ENCODE assay signal across 8 cellular contexts in the genomic region with DNA sequence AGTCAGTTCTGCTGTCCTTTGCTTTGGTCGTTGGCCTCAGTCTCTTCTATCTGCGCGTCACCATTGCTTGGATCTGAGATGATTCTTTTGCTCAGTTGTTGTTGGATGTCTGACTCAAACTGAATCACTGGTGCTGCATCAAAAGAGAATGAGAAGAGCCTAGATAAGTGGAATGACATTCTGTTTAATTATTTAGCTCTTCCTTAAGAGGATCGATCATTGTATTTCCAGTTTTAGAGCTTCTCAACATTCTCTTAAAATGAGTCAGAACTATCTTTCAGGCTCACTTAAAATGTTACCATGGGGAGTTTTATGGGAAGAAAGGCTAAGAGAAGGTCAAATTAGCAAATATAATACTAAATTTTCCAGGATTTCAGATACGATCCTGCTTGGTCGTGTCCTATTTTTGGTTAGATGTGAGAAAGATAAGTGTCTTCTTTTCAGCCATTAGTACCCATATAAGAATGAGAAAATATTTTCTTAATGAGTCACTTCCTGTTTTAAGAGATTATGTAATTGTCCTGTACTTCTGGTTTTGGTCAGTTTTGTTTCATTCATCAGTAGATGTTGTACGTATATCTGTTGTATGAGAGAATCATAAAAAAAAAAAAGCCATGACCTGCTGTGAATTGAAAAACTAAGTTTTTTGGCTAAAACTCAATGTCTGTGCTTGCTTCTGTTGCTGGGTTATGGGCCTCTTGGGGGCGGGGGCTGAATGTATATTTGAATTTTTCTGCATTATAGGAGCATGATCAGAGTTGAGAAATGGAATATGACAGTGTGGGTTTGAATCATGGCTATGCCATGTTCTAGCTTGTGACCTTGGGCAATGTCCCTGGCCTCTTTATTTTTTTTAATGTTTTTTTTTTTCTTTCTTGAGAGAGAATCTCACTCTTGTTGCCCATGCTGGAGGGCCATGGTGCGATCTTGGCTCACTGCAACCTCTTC. TPM values are rescaled to one million over a fixed set of nuclear protein-coding genes. Genes with fewer than 3 reads are reported as not detected.
DNase-seq lines count a peak whose midpoint lies in the region; ATAC-seq and TF ChIP-seq lines count a peak whose summit lies in the region.

No MANE protein-coding gene starts in this region.

- ATAC-seq in heart left ventricle (peak in 3 of 4 donors; percentile 20 to 58 (median 49)), Right ventricle myocardium inferior (no peak), HG03108 (IDR thresholded peaks at IDR 0.05; ENCODE audit: unreplicated experiment) (peak; percentile 85), esophagus mucosa (peak; percentile 73)

- no peak for TF ChIP-seq POLR2A in heart left ventricle (IDR thresholded peaks at IDR 0.05)

- H3K4me3 ChIP-seq in heart left ventricle (peak overlapping the region in 1 of 12 donors; percentile 13), SK-N-MC (no peak overlapping the region)

- H3K27ac ChIP-seq in heart left ventricle (peak overlapping the region; percentile 9 to 89 (median 74)), SK-N-MC (peak overlapping the region; percentile 48)

- intact Hi-C loops in heart left ventricle (cut with DNase I) (loop anchor here in 5 of 10 donors (2.0 to 10.0 kb wide), 4 partner anchors 34 to 79 kb away; a partner anchor contains a TSS), Right ventricle myocardium inferior (cut with DNase I) (no loop called here)

- H3K36me3 ChIP-seq in heart left ventricle (peaks cover 0 to 99% (median 93%) of the 10 kb centered on the region in 9 donors), SK-N-MC (ENCODE audit: insufficient read depth, low read length) (peaks cover 9% of the 10 kb centered on the region; the same call in 1 of the 2 replicates)

- WGBS in heart left ventricle, 4 donors = 44 to 54% (median 53%) methylated on average over 9 of the region's 9 CpGs

- DNase-seq in heart left ventricle (no peak), Right ventricle myocardium inferior (ENCODE audit: missing footprints) (no peak), SK-N-MC (ENCODE audit: low read depth, low spot score) (no peak), renal cortical epithelial cell (ENCODE audit: low read depth) (peak; percentile 96), NCI-H526 treated with DMSO at 0.1 percent for 48 hours (lab: John Stamatoyannopoulos, UW) (no peak)
- no peak for DNase-seq in stimulated activated CD4-positive, alpha-beta T cell treated with anti-CD3 and anti-CD28 coated beads, Interleukin-4, amount 100 ng/mL, for 1 hour

- H3K27me3 ChIP-seq in heart left ventricle = no peaks in the 10 kb centered on the region

- TF ChIP-seq CTCF in heart left ventricle (IDR thresholded peaks at IDR 0.05) = no peak

- peaks cover 5 to 88% (median 39%) of the 10 kb centered on the region in 12 donors for H3K4me1 ChIP-seq in heart left ventricle

- H3K9me3 ChIP-seq in heart left ventricle = no peaks in the 10 kb centered on the region
- no peaks in the 10 kb centered on the region for H3K9me3 ChIP-seq in SK-N-MC (ENCODE audit: low read depth, low read length)

- H3K9ac ChIP-seq in SK-N-MC (ENCODE audit: insufficient read length) = no peak overlapping the region

RNA-seq across cellular contexts. Expression of a gene that starts 31.5 kb away (rescaled TPM):
- total RNA-seq in heart left ventricle = 10 to 100 TPM in 2 of 9 donors, 1 to 10 TPM in 7; 4.3 to 24.0 (median 5.8) TPM
- polyA plus RNA-seq in heart left ventricle = 1 to 10 TPM; 2.8 to 3.5 TPM
- total RNA-seq in Right ventricle myocardium inferior = 6.2 TPM
- total RNA-seq in esophagus mucosa = 11.2 TPM
- total RNA-seq in renal cortical epithelial cell = 10.6 and 24.1 TPM in 2 replicates

RNA-seq across cellular contexts. Expression of a gene that starts 35.4 kb away (rescaled TPM):
- total RNA-seq in heart left ventricle (100 to 1,000 TPM; 130 to 279 (median 214) TPM), Right ventricle myocardium inferior (218 TPM), esophagus mucosa (79.0 TPM), renal cortical epithelial cell (253 and 297 TPM in 2 replicates)
- 100 to 1,000 TPM; 120 to 249 TPM for polyA plus RNA-seq in heart left ventricle
